7 cellular contexts compared by ENCODE assay signal in genomic region chr22:50473855-50474671, GRCh38. TPM values are rescaled to one million over a fixed set of nuclear protein-coding genes. Genes with fewer than 3 reads are reported as not detected.
DNase-seq lines count a peak whose midpoint lies in the region; ATAC-seq and TF ChIP-seq lines count a peak whose summit lies in the region.

No MANE protein-coding gene starts in this region.

- peak overlapping the region in 1 of 2 experiments; percentile 82 for H3K14ac ChIP-seq in mesenchymal stem cell (ENCODE audit: low read length in 2 of 2)

- H3K18ac ChIP-seq in mesenchymal stem cell (ENCODE audit: low read depth in 1 of 2, low read length in 2 of 2), result peak overlapping the region in 1 of 2 experiments; percentile 37

- peak overlapping the region; percentile 70 to 85 for H3K27ac ChIP-seq in coronary artery
- H3K27ac ChIP-seq in mesenchymal stem cell (ENCODE audit: low read length, poor library complexity, severe bottlenecking), result peak overlapping the region; percentile 8
- H3K27ac ChIP-seq in temporal lobe (ENCODE audit: low read depth, low read length), result peak overlapping the region; percentile 84

- H2BK12ac ChIP-seq in mesenchymal stem cell (ENCODE audit: low read length in 2 of 2), result no peak overlapping the region

- H2BK120ac ChIP-seq in mesenchymal stem cell (ENCODE audit: low read depth, low read length), result peak overlapping the region; percentile 20

- peak overlapping the region in 1 of 2 experiments; percentile 9 for H3K4ac ChIP-seq in mesenchymal stem cell (ENCODE audit: low read depth in 1 of 2, low read length in 2 of 2)

- 14% methylated on average over 36 of the region's 62 CpGs for WGBS in mesenchymal stem cell

- H3K9ac ChIP-seq in mesenchymal stem cell (ENCODE audit: low read length), result peak overlapping the region; percentile 88

- H3K4me1 ChIP-seq in mesenchymal stem cell (ENCODE audit: control insufficient read depth, insufficient read depth, low read depth, low read length), result peaks cover 54% of the 10 kb centered on the region

- H2AFZ ChIP-seq in mesenchymal stem cell (ENCODE audit: low read depth, low read length), result no peak overlapping the region

- H3K4me2 ChIP-seq in mesenchymal stem cell (ENCODE audit: low read length, poor library complexity, severe bottlenecking), result peak overlapping the region; percentile 63

- TF ChIP-seq CTCF in coronary artery (IDR thresholded peaks at IDR 0.05), result no peak

- H4K8ac ChIP-seq in mesenchymal stem cell (ENCODE audit: low read length), result no peak overlapping the region

- no peak overlapping the region for H2AK5ac ChIP-seq in mesenchymal stem cell (ENCODE audit: low read length, severe bottlenecking)

- H4K91ac ChIP-seq in mesenchymal stem cell (ENCODE audit: low read length), result no peak overlapping the region

- peaks cover 0 to 25% of the 10 kb centered on the region in 2 experiments for H3K36me3 ChIP-seq in mesenchymal stem cell (ENCODE audit: control insufficient read depth in 1 of 2, insufficient read depth in 2 of 2, low read depth in 1 of 2, low read length in 2 of 2)

- DNase-seq in H4 (ENCODE audit: low spot score), result peak; percentile 36
- DNase-seq in RPMI7951 (ENCODE audit: low read depth), result peak; percentile 41
- no peak for DNase-seq in coronary artery (ENCODE audit: low spot score)
- DNase-seq in mesenchymal stem cell, result peak; percentile 71
- no peak for DNase-seq in 8988T

- ATAC-seq in HG02763 (IDR thresholded peaks at IDR 0.05; ENCODE audit: unreplicated experiment), result no peak

- H3K79me1 ChIP-seq in mesenchymal stem cell (replicated peaks; ENCODE audit: low read length, poor library complexity, severe bottlenecking), result no peaks in the 10 kb centered on the region

- no peak overlapping the region for H3K23ac ChIP-seq in mesenchymal stem cell (ENCODE audit: low read length in 2 of 2)

- no peaks in the 10 kb centered on the region for H3K9me3 ChIP-seq in mesenchymal stem cell (ENCODE audit: control insufficient read depth, low read length)

- no peak overlapping the region for H2BK5ac ChIP-seq in mesenchymal stem cell (ENCODE audit: low read depth, low read length, poor library complexity, severe bottlenecking)

- peaks cover 0 to 4% of the 10 kb centered on the region in 2 experiments for H3K27me3 ChIP-seq in mesenchymal stem cell (ENCODE audit: control insufficient read depth in 1 of 2, insufficient read depth in 1 of 2, low read length in 2 of 2)

- H3K4me3 ChIP-seq in coronary artery (peak overlapping the region; percentile 92), mesenchymal stem cell (ENCODE audit: insufficient read depth in 1 of 2, low read depth in 1 of 2, low read length in 2 of 2) (peak overlapping the region; percentile 85 to 91)

- H2BK15ac ChIP-seq in mesenchymal stem cell (ENCODE audit: low read depth, poor library complexity, severe bottlenecking), result no peak overlapping the region

RNA-seq across cellular contexts. Expression of gene SBF1, which starts 0.8 kb away (rescaled TPM):
- total RNA-seq in H4 (2014; rRNA removed; shearing (Covaris generic)), result 29.1 and 33.9 TPM in 2 replicates
- total RNA-seq in RPMI7951 (2014; rRNA removed; shearing (Covaris generic)), result 21.5 and 34.1 TPM in 2 replicates
- 23.9 TPM for polyA plus RNA-seq in mesenchymal stem cell (2013, experiment 1 of 2)
- 22.7 TPM for polyA plus RNA-seq in mesenchymal stem cell (2013, experiment 2 of 2)
- 73.8 TPM for total RNA-seq in temporal lobe

RNA-seq across cellular contexts. Expression of gene ADM2, which starts 7.3 kb away (rescaled TPM):
- 0.17 and 0.39 TPM in 2 replicates for total RNA-seq in H4 (2014; rRNA removed; shearing (Covaris generic))
- 0.20 and 0.24 TPM in 2 replicates for total RNA-seq in RPMI7951 (2014; rRNA removed; shearing (Covaris generic))
- 11.3 TPM for polyA plus RNA-seq in mesenchymal stem cell (2013, experiment 1 of 2)
- 10.9 TPM for polyA plus RNA-seq in mesenchymal stem cell (2013, experiment 2 of 2)
- total RNA-seq in temporal lobe, result under 0.01 TPM

RNA-seq across cellular contexts. Expression of gene MIOX, which starts 12.6 kb away (rescaled TPM):
- total RNA-seq in H4 (2014; rRNA removed; shearing (Covaris generic)), result not detected in 2 replicates
- total RNA-seq in RPMI7951 (2014; rRNA removed; shearing (Covaris generic)), result 0.12 TPM in 1 of 2 replicates, not detected in the other
- polyA plus RNA-seq in mesenchymal stem cell (2013, experiment 1 of 2), result 0.14 TPM
- 0.16 TPM for polyA plus RNA-seq in mesenchymal stem cell (2013, experiment 2 of 2)
- total RNA-seq in temporal lobe, result not detected

RNA-seq across cellular contexts. Expression of gene LMF2, which starts 33.4 kb away (rescaled TPM):
- total RNA-seq in H4 (2014; rRNA removed; shearing (Covaris generic)), result 8.6 and 9.4 TPM in 2 replicates
- 20.5 and 24.9 TPM in 2 replicates for total RNA-seq in RPMI7951 (2014; rRNA removed; shearing (Covaris generic))
- 81.8 TPM for polyA plus RNA-seq in mesenchymal stem cell (2013, experiment 1 of 2)
- 79.8 TPM for polyA plus RNA-seq in mesenchymal stem cell (2013, experiment 2 of 2)
- total RNA-seq in temporal lobe, result 11.6 TPM

RNA-seq across cellular contexts. Expression of gene NCAPH2, which starts 34.0 kb away (rescaled TPM):
- total RNA-seq in H4 (2014; rRNA removed; shearing (Covaris generic)), result 39.0 and 76.8 TPM in 2 replicates
- 53.3 and 61.6 TPM in 2 replicates for total RNA-seq in RPMI7951 (2014; rRNA removed; shearing (Covaris generic))
- polyA plus RNA-seq in mesenchymal stem cell (2013, experiment 1 of 2), result 11.7 TPM
- polyA plus RNA-seq in mesenchymal stem cell (2013, experiment 2 of 2), result 9.7 TPM
- 39.3 TPM for total RNA-seq in temporal lobe

Comparison
In these comparisons a context has a peak if more than half of its experiments do, and no peak if none do; other contexts are left out.
1. DNase-seq: peak in H4 (single experiment), RPMI7951 (single experiment) and mesenchymal stem cell (single experiment); none in coronary artery (single experiment) and 8988T (single experiment).
2. H3K27ac ChIP-seq: peak in every context shown above with its lines; median percentile 84 in temporal lobe; 78 in coronary artery; 8 in mesenchymal stem cell.